Comparison of ENCODE assay signal across 2 cellular contexts in the genomic region with DNA sequence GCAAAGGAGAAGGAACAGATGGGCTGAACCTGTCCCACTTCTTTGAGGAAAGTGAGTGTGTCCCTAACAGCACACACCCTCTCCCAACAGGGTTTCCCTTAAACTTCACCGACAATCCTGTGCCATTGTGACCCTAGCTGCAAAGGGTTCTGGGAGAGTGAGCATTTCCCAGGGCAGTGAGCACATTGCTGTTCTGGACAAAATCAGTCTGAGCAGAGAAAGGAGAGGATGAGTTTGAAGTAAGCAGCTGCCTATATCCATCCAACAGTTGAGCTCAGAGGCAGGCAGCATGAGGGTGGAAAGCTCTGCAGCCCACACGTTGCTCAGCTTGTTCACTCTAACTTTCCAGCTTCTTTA.
TF ChIP-seq lines count a peak whose summit lies in the region.

No MANE protein-coding gene starts in this region.

TF ChIP-seq in K562, 482 proteins besides CTCF, POLR2A, EP300 and RAD21:
- TF ChIP-seq, protein P1, sequence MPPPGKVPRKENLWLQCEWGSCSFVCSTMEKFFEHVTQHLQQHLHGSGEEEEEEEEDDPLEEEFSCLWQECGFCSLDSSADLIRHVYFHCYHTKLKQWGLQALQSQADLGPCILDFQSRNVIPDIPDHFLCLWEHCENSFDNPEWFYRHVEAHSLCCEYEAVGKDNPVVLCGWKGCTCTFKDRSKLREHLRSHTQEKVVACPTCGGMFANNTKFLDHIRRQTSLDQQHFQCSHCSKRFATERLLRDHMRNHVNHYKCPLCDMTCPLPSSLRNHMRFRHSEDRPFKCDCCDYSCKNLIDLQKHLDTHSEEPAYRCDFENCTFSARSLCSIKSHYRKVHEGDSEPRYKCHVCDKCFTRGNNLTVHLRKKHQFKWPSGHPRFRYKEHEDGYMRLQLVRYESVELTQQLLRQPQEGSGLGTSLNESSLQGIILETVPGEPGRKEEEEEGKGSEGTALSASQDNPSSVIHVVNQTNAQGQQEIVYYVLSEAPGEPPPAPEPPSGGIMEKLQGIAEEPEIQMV (tag; conservative IDR thresholded peaks at IDR 0.05; ENCODE audit: low read depth), result 0 out of 2 replicates have a peak, but pooled peaks have one; percentile 34
- TF ChIP-seq, protein P2, sequence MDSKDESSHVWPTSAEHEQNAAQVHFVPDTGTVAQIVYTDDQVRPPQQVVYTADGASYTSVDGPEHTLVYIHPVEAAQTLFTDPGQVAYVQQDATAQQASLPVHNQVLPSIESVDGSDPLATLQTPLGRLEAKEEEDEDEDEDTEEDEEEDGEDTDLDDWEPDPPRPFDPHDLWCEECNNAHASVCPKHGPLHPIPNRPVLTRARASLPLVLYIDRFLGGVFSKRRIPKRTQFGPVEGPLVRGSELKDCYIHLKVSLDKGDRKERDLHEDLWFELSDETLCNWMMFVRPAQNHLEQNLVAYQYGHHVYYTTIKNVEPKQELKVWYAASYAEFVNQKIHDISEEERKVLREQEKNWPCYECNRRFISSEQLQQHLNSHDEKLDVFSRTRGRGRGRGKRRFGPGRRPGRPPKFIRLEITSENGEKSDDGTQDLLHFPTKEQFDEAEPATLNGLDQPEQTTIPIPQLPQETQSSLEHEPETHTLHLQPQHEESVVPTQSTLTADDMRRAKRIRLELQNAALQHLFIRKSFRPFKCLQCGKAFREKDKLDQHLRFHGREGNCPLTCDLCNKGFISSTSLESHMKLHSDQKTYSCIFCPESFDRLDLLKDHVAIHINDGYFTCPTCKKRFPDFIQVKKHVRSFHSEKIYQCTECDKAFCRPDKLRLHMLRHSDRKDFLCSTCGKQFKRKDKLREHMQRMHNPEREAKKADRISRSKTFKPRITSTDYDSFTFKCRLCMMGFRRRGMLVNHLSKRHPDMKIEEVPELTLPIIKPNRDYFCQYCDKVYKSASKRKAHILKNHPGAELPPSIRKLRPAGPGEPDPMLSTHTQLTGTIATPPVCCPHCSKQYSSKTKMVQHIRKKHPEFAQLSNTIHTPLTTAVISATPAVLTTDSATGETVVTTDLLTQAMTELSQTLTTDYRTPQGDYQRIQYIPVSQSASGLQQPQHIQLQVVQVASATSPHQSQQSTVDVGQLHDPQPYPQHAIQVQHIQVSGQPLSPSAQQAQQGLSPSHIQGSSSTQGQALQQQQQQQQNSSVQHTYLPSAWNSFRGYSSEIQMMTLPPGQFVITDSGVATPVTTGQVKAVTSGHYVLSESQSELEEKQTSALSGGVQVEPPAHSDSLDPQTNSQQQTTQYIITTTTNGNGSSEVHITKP (IDR thresholded peaks at IDR 0.05; ENCODE audit: partially characterized antibody), result peak; percentile 11
- TF ChIP-seq RFX5 (IDR thresholded peaks at IDR 0.05; ENCODE audit: low read depth, low read length), result no peak

TF ChIP-seq in HepG2, 621 proteins besides CTCF, POLR2A, EP300 and RAD21:
- TF ChIP-seq ARHGAP35 (CRISPR knock-in tag; IDR thresholded peaks at IDR 0.05; ENCODE audit: borderline replicate concordance), result no peak
- 0 out of 2 replicates have a peak, but pooled peaks have one; percentile 61 for TF ChIP-seq ZNF430 (CRISPR knock-in tag; IDR thresholded peaks at IDR 0.05)
- TF ChIP-seq MED8 (CRISPR knock-in tag; IDR thresholded peaks at IDR 0.05; ENCODE audit: insufficient replicate concordance), result no peak
- no peak for TF ChIP-seq DR1 (CRISPR knock-in tag; IDR thresholded peaks at IDR 0.05)
- TF ChIP-seq, protein P3, sequence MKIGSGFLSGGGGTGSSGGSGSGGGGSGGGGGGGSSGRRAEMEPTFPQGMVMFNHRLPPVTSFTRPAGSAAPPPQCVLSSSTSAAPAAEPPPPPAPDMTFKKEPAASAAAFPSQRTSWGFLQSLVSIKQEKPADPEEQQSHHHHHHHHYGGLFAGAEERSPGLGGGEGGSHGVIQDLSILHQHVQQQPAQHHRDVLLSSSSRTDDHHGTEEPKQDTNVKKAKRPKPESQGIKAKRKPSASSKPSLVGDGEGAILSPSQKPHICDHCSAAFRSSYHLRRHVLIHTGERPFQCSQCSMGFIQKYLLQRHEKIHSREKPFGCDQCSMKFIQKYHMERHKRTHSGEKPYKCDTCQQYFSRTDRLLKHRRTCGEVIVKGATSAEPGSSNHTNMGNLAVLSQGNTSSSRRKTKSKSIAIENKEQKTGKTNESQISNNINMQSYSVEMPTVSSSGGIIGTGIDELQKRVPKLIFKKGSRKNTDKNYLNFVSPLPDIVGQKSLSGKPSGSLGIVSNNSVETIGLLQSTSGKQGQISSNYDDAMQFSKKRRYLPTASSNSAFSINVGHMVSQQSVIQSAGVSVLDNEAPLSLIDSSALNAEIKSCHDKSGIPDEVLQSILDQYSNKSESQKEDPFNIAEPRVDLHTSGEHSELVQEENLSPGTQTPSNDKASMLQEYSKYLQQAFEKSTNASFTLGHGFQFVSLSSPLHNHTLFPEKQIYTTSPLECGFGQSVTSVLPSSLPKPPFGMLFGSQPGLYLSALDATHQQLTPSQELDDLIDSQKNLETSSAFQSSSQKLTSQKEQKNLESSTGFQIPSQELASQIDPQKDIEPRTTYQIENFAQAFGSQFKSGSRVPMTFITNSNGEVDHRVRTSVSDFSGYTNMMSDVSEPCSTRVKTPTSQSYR (CRISPR knock-in tag; IDR thresholded peaks at IDR 0.05; ENCODE audit: borderline replicate concordance), result no peak
- no peak for TF ChIP-seq ZMYM2 (CRISPR knock-in tag; IDR thresholded peaks at IDR 0.05)
- no peak for TF ChIP-seq ZNF337 (CRISPR knock-in tag; IDR thresholded peaks at IDR 0.05; ENCODE audit: borderline replicate concordance, low read depth)
- TF ChIP-seq ZNF556 (CRISPR knock-in tag; IDR thresholded peaks at IDR 0.05; ENCODE audit: borderline replicate concordance), result no peak
- no peak for TF ChIP-seq RCOR2 (CRISPR knock-in tag; IDR thresholded peaks at IDR 0.05)
- TF ChIP-seq ATM (IDR thresholded peaks at IDR 0.05; ENCODE audit: borderline replicate concordance), result no peak
- TF ChIP-seq ARNTL (CRISPR knock-in tag; IDR thresholded peaks at IDR 0.05), result peak; percentile 29; the same call in 1 of the 2 replicates
- TF ChIP-seq ZZZ3 (CRISPR knock-in tag; IDR thresholded peaks at IDR 0.05; ENCODE audit: borderline replicate concordance), result 0 out of 2 replicates have a peak, but pooled peaks have one; percentile 4
- no peak for TF ChIP-seq KLF9 (CRISPR knock-in tag; IDR thresholded peaks at IDR 0.05; ENCODE audit: low read depth)
- no peak for TF ChIP-seq SP2 (CRISPR knock-in tag; IDR thresholded peaks at IDR 0.05)
- TF ChIP-seq ZNF547 (CRISPR knock-in tag; IDR thresholded peaks at IDR 0.05), result no peak
- TF ChIP-seq, protein P4, sequence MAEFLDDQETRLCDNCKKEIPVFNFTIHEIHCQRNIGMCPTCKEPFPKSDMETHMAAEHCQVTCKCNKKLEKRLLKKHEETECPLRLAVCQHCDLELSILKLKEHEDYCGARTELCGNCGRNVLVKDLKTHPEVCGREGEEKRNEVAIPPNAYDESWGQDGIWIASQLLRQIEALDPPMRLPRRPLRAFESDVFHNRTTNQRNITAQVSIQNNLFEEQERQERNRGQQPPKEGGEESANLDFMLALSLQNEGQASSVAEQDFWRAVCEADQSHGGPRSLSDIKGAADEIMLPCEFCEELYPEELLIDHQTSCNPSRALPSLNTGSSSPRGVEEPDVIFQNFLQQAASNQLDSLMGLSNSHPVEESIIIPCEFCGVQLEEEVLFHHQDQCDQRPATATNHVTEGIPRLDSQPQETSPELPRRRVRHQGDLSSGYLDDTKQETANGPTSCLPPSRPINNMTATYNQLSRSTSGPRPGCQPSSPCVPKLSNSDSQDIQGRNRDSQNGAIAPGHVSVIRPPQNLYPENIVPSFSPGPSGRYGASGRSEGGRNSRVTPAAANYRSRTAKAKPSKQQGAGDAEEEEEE (CRISPR knock-in tag; IDR thresholded peaks at IDR 0.05; ENCODE audit: borderline replicate concordance), result no peak
- TF ChIP-seq, protein P5, sequence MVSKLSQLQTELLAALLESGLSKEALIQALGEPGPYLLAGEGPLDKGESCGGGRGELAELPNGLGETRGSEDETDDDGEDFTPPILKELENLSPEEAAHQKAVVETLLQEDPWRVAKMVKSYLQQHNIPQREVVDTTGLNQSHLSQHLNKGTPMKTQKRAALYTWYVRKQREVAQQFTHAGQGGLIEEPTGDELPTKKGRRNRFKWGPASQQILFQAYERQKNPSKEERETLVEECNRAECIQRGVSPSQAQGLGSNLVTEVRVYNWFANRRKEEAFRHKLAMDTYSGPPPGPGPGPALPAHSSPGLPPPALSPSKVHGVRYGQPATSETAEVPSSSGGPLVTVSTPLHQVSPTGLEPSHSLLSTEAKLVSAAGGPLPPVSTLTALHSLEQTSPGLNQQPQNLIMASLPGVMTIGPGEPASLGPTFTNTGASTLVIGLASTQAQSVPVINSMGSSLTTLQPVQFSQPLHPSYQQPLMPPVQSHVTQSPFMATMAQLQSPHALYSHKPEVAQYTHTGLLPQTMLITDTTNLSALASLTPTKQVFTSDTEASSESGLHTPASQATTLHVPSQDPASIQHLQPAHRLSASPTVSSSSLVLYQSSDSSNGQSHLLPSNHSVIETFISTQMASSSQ (IDR thresholded peaks at IDR 0.05; ENCODE audit: low read depth), result no peak
- TF ChIP-seq, protein P5 (CRISPR knock-in tag; IDR thresholded peaks at IDR 0.05; ENCODE audit: borderline replicate concordance), result no peak
- no peak for TF ChIP-seq FLYWCH1 (CRISPR knock-in tag; IDR thresholded peaks at IDR 0.05)
- no peak for TF ChIP-seq TEAD3 (CRISPR knock-in tag; optimal IDR thresholded peaks at IDR 0.05; ENCODE audit: borderline replicate concordance)
- 0 out of 2 replicates have a peak, but pooled peaks have one; percentile 24 for TF ChIP-seq ZNF251 (CRISPR knock-in tag; IDR thresholded peaks at IDR 0.05)
- no peak for TF ChIP-seq ZMYM3 (CRISPR knock-in tag; IDR thresholded peaks at IDR 0.05)
- 0 out of 2 replicates have a peak, but pooled peaks have one; percentile 40 for TF ChIP-seq ZNF589 (CRISPR knock-in tag; conservative IDR thresholded peaks at IDR 0.05)
- TF ChIP-seq SIX4 (CRISPR knock-in tag; IDR thresholded peaks at IDR 0.05), result no peak
- TF ChIP-seq, protein P1 (CRISPR knock-in tag; IDR thresholded peaks at IDR 0.05; ENCODE audit: low read depth), result no peak
- no peak for TF ChIP-seq PHF20 (CRISPR knock-in tag; IDR thresholded peaks at IDR 0.05)
- TF ChIP-seq ZMAT3 (CRISPR knock-in tag; conservative IDR thresholded peaks at IDR 0.05), result peak; percentile 66; the same call in 1 of the 2 replicates
- TF ChIP-seq ZFP37 (CRISPR knock-in tag; IDR thresholded peaks at IDR 0.05; ENCODE audit: borderline replicate concordance), result no peak
- no peak for TF ChIP-seq RBFOX2 (IDR thresholded peaks at IDR 0.05; ENCODE audit: low read depth, low read length)
- no peak for TF ChIP-seq NFKBIZ (CRISPR knock-in tag; IDR thresholded peaks at IDR 0.05)
- TF ChIP-seq PAWR (CRISPR knock-in tag; IDR thresholded peaks at IDR 0.05; ENCODE audit: borderline replicate concordance), result no peak
- no peak for TF ChIP-seq XBP1 (CRISPR knock-in tag; IDR thresholded peaks at IDR 0.05)
- TF ChIP-seq ZNF780A (CRISPR knock-in tag; IDR thresholded peaks at IDR 0.05), result peak; percentile 71; the same call in 1 of the 2 replicates
- TF ChIP-seq SAP130 (CRISPR knock-in tag; IDR thresholded peaks at IDR 0.05; ENCODE audit: low read depth), result no peak
- no peak for TF ChIP-seq BRD4 (CRISPR knock-in tag; IDR thresholded peaks at IDR 0.05)
- no peak for TF ChIP-seq ZNF674 (CRISPR knock-in tag; IDR thresholded peaks at IDR 0.05; ENCODE audit: low read depth)
- no peak for TF ChIP-seq ZNF44 (CRISPR knock-in tag; IDR thresholded peaks at IDR 0.05)
- TF ChIP-seq MEIS1 (CRISPR knock-in tag; IDR thresholded peaks at IDR 0.05; ENCODE audit: borderline replicate concordance), result no peak
- TF ChIP-seq AHR (CRISPR knock-in tag; IDR thresholded peaks at IDR 0.05), result no peak
